Comparison of ENCODE assay signal across 20 cellular contexts in the genomic region with DNA sequence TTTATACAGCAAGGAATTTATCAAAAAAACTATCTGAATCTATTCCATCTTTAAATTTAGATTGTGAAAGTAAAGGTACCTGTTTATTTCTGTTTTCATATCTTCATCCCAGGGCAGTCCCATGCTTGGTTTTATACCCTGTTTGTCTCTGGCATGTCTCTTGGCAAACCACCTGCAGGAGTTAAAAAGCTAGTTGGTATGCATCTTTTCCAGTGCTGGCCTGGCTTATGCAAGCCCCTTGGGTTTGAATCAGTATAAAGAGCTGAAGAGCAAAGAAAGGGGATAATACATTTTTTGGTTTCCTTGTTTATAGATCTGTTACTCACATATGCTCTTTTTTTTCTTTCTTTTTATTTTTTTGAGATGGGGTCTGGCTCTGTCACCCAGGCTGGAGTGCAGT. TPM values are rescaled to one million over a fixed set of nuclear protein-coding genes. Genes with fewer than 3 reads are reported as not detected.
DNase-seq lines count a peak whose midpoint lies in the region; ATAC-seq and TF ChIP-seq lines count a peak whose summit lies in the region.
"Had no signal": no experiment of that assay in that cellular context is flagged by ENCODE, and none has a peak within 500 bp of the region (broad histone marks: within the 10 kb centered on the region; RNA-seq: fewer than 3 reads in every experiment).

No MANE protein-coding gene starts in this region.

- H3K4me2 ChIP-seq in BLaER1, result 0 out of 2 replicates have a peak overlapping the region, but pooled peaks have one; percentile 55
- H3K4me2 ChIP-seq: hepatocyte, KMS-11 had no signal

- no peak overlapping the region for H3K4me3 Mint-ChIP-seq in CD8-positive, alpha-beta T cell
- H3K4me3 Mint-ChIP-seq in T-cell, result peak overlapping the region in 1 of 3 donors; percentile 30
- H3K4me3 Mint-ChIP-seq in endothelial cell (ENCODE audit: unreplicated experiment), result no peak overlapping the region
- H3K4me3 Mint-ChIP-seq: H9 had no signal

- CTCF ChIA-PET in CD8-positive, alpha-beta T cell (lab: Charles Lee), result interaction anchor here (0.6 to 1.2 kb wide), 3 partner anchors 11 to 697 kb away, joined by 3 to 4 read pairs (median 4); no protein-coding TSS in a partner anchor
- CTCF ChIA-PET in T-cell (lab: Charles Lee), result interaction anchor here (0.9 to 2.2 kb wide), 7 partner anchors 9 to 48 kb away, joined by 3 to 7 read pairs (median 3); partner anchors contain the start of gene LRRC8C (in 1 of the 2)

- peaks cover 50% of the 10 kb centered on the region for H3K4me1 ChIP-seq in BLaER1
- H3K4me1 ChIP-seq in CD8-positive, alpha-beta T cell (ENCODE audit: insufficient read depth, low read length), result peaks cover 83% of the 10 kb centered on the region
- H3K4me1 ChIP-seq in prostate gland (replicated peaks), result no peaks in the 10 kb centered on the region
- H3K4me1 ChIP-seq: BE2C had no signal

- POLR2A ChIA-PET in CD8-positive, alpha-beta T cell (lab: Charles Lee), result interaction anchor here (0.7 to 1.6 kb wide), 6 partner anchors 10 to 100 kb away, joined by 3 to 7 read pairs (median 4); no protein-coding TSS in a partner anchor
- POLR2A ChIA-PET in T-cell (lab: Charles Lee), result interaction anchor here (0.6 to 1.5 kb wide), 5 partner anchors 11 to 42 kb away, joined by 3 to 4 read pairs (median 3); no protein-coding TSS in a partner anchor

- intact Hi-C loops in CD8-positive, alpha-beta T cell (cut with DNase I, micrococcal nuclease), result no loop called here
- intact Hi-C loops in prostate gland (cut with DNase I), result no loop called here

- H4K20me1 ChIP-seq in BLaER1, result peaks cover 87% of the 10 kb centered on the region

- H3K4me1 Mint-ChIP-seq in CD8-positive, alpha-beta T cell (ENCODE audit: low read depth), result peaks cover 90% of the 10 kb centered on the region
- H3K4me1 Mint-ChIP-seq in T-cell, result peaks cover 94 to 98% (median 98%) of the 10 kb centered on the region in 3 donors
- H3K4me1 Mint-ChIP-seq in endothelial cell (ENCODE audit: unreplicated experiment), result peaks cover 9% of the 10 kb centered on the region
- H3K4me1 Mint-ChIP-seq: H9 had no signal

- H3K9me3 Mint-ChIP-seq in CD8-positive, alpha-beta T cell, result no peaks in the 10 kb centered on the region
- H3K9me3 Mint-ChIP-seq in T-cell (no peaks in the 10 kb centered on the region), endothelial cell (ENCODE audit: unreplicated experiment) (no peaks in the 10 kb centered on the region)
- H3K9me3 Mint-ChIP-seq: H9 had no signal

- H3K36me3 ChIP-seq in BLaER1 (peaks cover 51% of the 10 kb centered on the region), prostate gland (no peaks in the 10 kb centered on the region)
- peaks cover 3% of the 10 kb centered on the region for H3K36me3 ChIP-seq in CD8-positive, alpha-beta T cell (ENCODE audit: insufficient read depth, low read length)
- H3K36me3 ChIP-seq: BE2C, tibial nerve had no signal

- H3K9me3 ChIP-seq in BLaER1 (peaks cover 39% of the 10 kb centered on the region), prostate gland (no peaks in the 10 kb centered on the region)
- no peaks in the 10 kb centered on the region for H3K9me3 ChIP-seq in CD8-positive, alpha-beta T cell (ENCODE audit: low read length)
- H3K9me3 ChIP-seq: BE2C, tibial nerve had no signal

- H3K27me3 Mint-ChIP-seq in CD8-positive, alpha-beta T cell (ENCODE audit: low read depth), result no peaks in the 10 kb centered on the region
- H3K27me3 Mint-ChIP-seq in T-cell (no peaks in the 10 kb centered on the region), endothelial cell (ENCODE audit: unreplicated experiment) (no peaks in the 10 kb centered on the region)

- no peak overlapping the region for H3K9ac ChIP-seq in BLaER1
- H3K9ac ChIP-seq: KMS-11 had no signal

- peaks cover 32% of the 10 kb centered on the region for H3K36me3 Mint-ChIP-seq in CD8-positive, alpha-beta T cell
- H3K36me3 Mint-ChIP-seq in T-cell (peaks cover 25% of the 10 kb centered on the region), endothelial cell (ENCODE audit: low read depth, unreplicated experiment) (no peaks in the 10 kb centered on the region)

- TF ChIP-seq POLR2A in prostate gland (IDR thresholded peaks at IDR 0.05), result no peak

- H3K27me3 ChIP-seq in BLaER1, result no peaks in the 10 kb centered on the region
- H3K27me3 ChIP-seq in CD8-positive, alpha-beta T cell (ENCODE audit: insufficient read depth, low read length), result no peaks in the 10 kb centered on the region
- H3K27me3 ChIP-seq in prostate gland (replicated peaks; ENCODE audit: insufficient read depth), result no peaks in the 10 kb centered on the region
- H3K27me3 ChIP-seq: BE2C, hepatocyte, tibial nerve had no signal

- no peak for TF ChIP-seq CTCF in CD8-positive, alpha-beta T cell (IDR thresholded peaks at IDR 0.05)
- no peak for TF ChIP-seq CTCF in endothelial cell (IDR thresholded peaks at IDR 0.05; ENCODE audit: unreplicated experiment)
- TF ChIP-seq CTCF in prostate gland (IDR thresholded peaks at IDR 0.05), result no peak

- H3K4me3 ChIP-seq in BLaER1 (no peak overlapping the region), prostate gland (no peak overlapping the region)
- no peak overlapping the region for H3K4me3 ChIP-seq in CD8-positive, alpha-beta T cell (ENCODE audit: low read depth, low read length)
- H3K4me3 ChIP-seq: hepatocyte, smooth muscle cell, tibial nerve had no signal

- H3K27ac ChIP-seq in BLaER1 (no peak overlapping the region), prostate gland (no peak overlapping the region)
- H3K27ac ChIP-seq in CD8-positive, alpha-beta T cell (ENCODE audit: low read depth, low read length), result no peak overlapping the region
- H3K27ac ChIP-seq: hepatocyte, KMS-11, tibial nerve had no signal

- ATAC-seq in CD8-positive, alpha-beta T cell, result no peak
- ATAC-seq in T-cell (replicated peaks in 1 of 4), result no peak

- no peak for DNase-seq in CD8-positive, alpha-beta T cell
- DNase-seq in T-cell, result no peak
- DNase-seq in endothelial cell (ENCODE audit: low spot score), result no peak
- DNase-seq in effector CD8-positive, alpha-beta T cell (lab: John Stamatoyannopoulos, UW), result no peak
- DNase-seq in occipital lobe (lab: John Stamatoyannopoulos, UW), result no peak
- no peak for DNase-seq in COLO829 (ENCODE audit: low spot score)
- no peak for DNase-seq in prostate gland (ENCODE audit: low spot score)
- DNase-seq: BE2C; DMS53; H9; kidney; mesenchymal stem cell; NCI-H82; stimulated activated CD4-positive, alpha-beta T cell treated with anti-CD3 and anti-CD28 coated beads, Interleukin-4, amount 100 ng/mL, for 4 hours; stimulated activated CD8-positive, alpha-beta memory T cell treated with anti-CD3 and anti-CD28 coated beads, Interleukin-4, amount 100 ng/mL, for 48 hours had no signal

- peak overlapping the region; percentile 11 for H3K27ac Mint-ChIP-seq in CD8-positive, alpha-beta T cell
- H3K27ac Mint-ChIP-seq in T-cell (peak overlapping the region; percentile 19 to 83), endothelial cell (ENCODE audit: unreplicated experiment) (peak overlapping the region; percentile 8)
- H3K27ac Mint-ChIP-seq: H9 had no signal

RNA-seq across cellular contexts. Expression of gene LRRC8C, which starts 37.8 kb away (rescaled TPM):
- 10 to 100 TPM; 24.0 to 26.7 TPM for total RNA-seq in CD8-positive, alpha-beta T cell
- 10 to 100 TPM; 33.4 to 48.4 (median 41.9) TPM for total RNA-seq in T-cell
- 20.1 TPM for total RNA-seq in endothelial cell (ENCODE audit: unreplicated experiment)
- total RNA-seq in occipital lobe, result 8.4 TPM
- 10 to 100 TPM in 1 of 2 donors, 1 to 10 TPM in 1; 2.0 to 12.4 TPM for total RNA-seq in prostate gland
